ENCODE assay signal across 39 cellular contexts in genomic region chr11:134173296-134173695, GRCh38.
"Had no signal": no experiment of that assay in that cellular context is flagged by ENCODE, and none has a peak within 500 bp of the region (broad histone marks: within the 10 kb centered on the region; RNA-seq: fewer than 3 reads in every experiment).

No MANE protein-coding gene starts in this region.

- H3K27me3 ChIP-seq: adrenal gland, ascending aorta, body of pancreas, brain microvascular endothelial cell, breast epithelium, cardiac muscle cell had no signal

- H3K27ac ChIP-seq: adrenal gland, ascending aorta, body of pancreas, brain microvascular endothelial cell, breast epithelium, cardiac muscle cell had no signal

- H3K4me3 ChIP-seq: adrenal gland, ascending aorta, body of pancreas, breast epithelium, cardiac muscle cell had no signal

- H3K4me3 Mint-ChIP-seq: activated naive CD4-positive, alpha-beta T cell treated with anti-CD3 and anti-CD28 coated beads for 36 hours; activated naive CD4-positive, alpha-beta T cell treated with anti-CD3 and anti-CD28 coated beads, Interleukin-2, amount 10 ng/mL, durations not matched to agents 7 days and 5 days; activated naive CD4-positive, alpha-beta T cell treated with anti-CD3 and anti-CD28 coated beads, Interleukin-2, amount 50 U/mL, for 24 hours; activated naive CD8-positive, alpha-beta T cell; activated naive CD8-positive, alpha-beta T cell treated with anti-CD3 and anti-CD28 coated beads for 36 hours; activated naive CD8-positive, alpha-beta T cell treated with anti-CD3 and anti-CD28 coated beads, Interleukin-2, amount 10 ng/mL, durations not matched to agents 7 days and 5 days; activated naive CD8-positive, alpha-beta T cell treated with anti-CD3 and anti-CD28 coated beads, Interleukin-2, amount 50 U/mL, for 24 hours; activated T-cell treated with anti-CD3 and anti-CD28 coated beads, Interleukin-2, amount 50 U/mL, for 24 hours; activated T-cell treated with anti-CD3 and anti-CD28 coated beads, Interleukin-2, amount 50 U/mL, for 4 hours; activated T-cell treated with anti-CD3 and anti-CD28 coated beads, Interleukin-2, amount 50 U/mL, for 72 hours; activated T-helper 1 cell treated with anti-CD3 and anti-CD28 coated beads, Interleukin-12 subunit alpha, Interleukin-12 subunit beta, Interleukin-2, Interleukin-4 antibody, amounts not matched to agents 30 ng/mL and 10 ng/mL and 1 ng/mL, durations not matched to agents 14 hours and 24 hours and 36 hours; activated T-helper 17 cell treated with anti-CD3 and anti-CD28 coated beads, Interleukin-2, amount 50 U/mL, for 72 hours; brain; central memory CD8-positive, alpha-beta T cell had no signal

- H3K27me3 Mint-ChIP-seq: activated naive CD4-positive, alpha-beta T cell treated with anti-CD3 and anti-CD28 coated beads, Interleukin-2, amount 10 ng/mL, durations not matched to agents 7 days and 5 days; activated naive CD4-positive, alpha-beta T cell treated with anti-CD3 and anti-CD28 coated beads, Interleukin-2, amount 50 U/mL, for 24 hours; activated naive CD8-positive, alpha-beta T cell; activated naive CD8-positive, alpha-beta T cell treated with anti-CD3 and anti-CD28 coated beads for 36 hours; activated naive CD8-positive, alpha-beta T cell treated with anti-CD3 and anti-CD28 coated beads, Interleukin-2, amount 10 ng/mL, durations not matched to agents 7 days and 5 days; activated naive CD8-positive, alpha-beta T cell treated with anti-CD3 and anti-CD28 coated beads, Interleukin-2, amount 50 U/mL, for 24 hours; activated T-cell treated with anti-CD3 and anti-CD28 coated beads, Interleukin-2, amount 50 U/mL, for 24 hours; activated T-helper 17 cell treated with anti-CD3 and anti-CD28 coated beads, Interleukin-2, amount 50 U/mL, for 72 hours; central memory CD8-positive, alpha-beta T cell had no signal

- H3K4me1 ChIP-seq: adrenal gland, body of pancreas, breast epithelium had no signal

- FAIRE-seq: astrocyte had no signal

- DNase-seq: activated effector memory CD4-positive, alpha-beta T cell treated with anti-CD3 and anti-CD28 coated beads, Interleukin-2, amount 50 U/mL, for 16 hours; activated effector memory CD4-positive, alpha-beta T cell treated with Interleukin-2 at 50 U/mL for 16 hours; activated gamma-delta T cell; activated gamma-delta T cell treated with Interleukin-2 at 50 U/mL for 16 hours; activated naive CD4-positive, alpha-beta T cell; activated naive CD4-positive, alpha-beta T cell treated with anti-CD3 and anti-CD28 coated beads for 36 hours; activated naive CD4-positive, alpha-beta T cell treated with anti-CD3 and anti-CD28 coated beads, Interleukin-2, amount 10 ng/mL, durations not matched to agents 7 days and 5 days; activated naive CD4-positive, alpha-beta T cell treated with anti-CD3 and anti-CD28 coated beads, Interleukin-2, amount 50 U/mL, for 16 hours; activated naive CD4-positive, alpha-beta T cell treated with Interleukin-2 at 50 U/mL for 16 hours; activated naive CD8-positive, alpha-beta T cell treated with anti-CD3 and anti-CD28 coated beads for 36 hours; activated naive CD8-positive, alpha-beta T cell treated with anti-CD3 and anti-CD28 coated beads, Interleukin-2, amount 10 ng/mL, durations not matched to agents 7 days and 5 days; activated naive CD8-positive, alpha-beta T cell treated with anti-CD3 and anti-CD28 coated beads, Interleukin-2, amount 50 U/mL, for 24 hours; activated T-cell treated with anti-CD3 and anti-CD28 coated beads for 4 hours; activated T-cell treated with anti-CD3 and anti-CD28 coated beads, Interleukin-2, amount 50 U/mL, for 1 hour; activated T-cell treated with anti-CD3 and anti-CD28 coated beads, Interleukin-2, amount 50 U/mL, for 24 hours; activated T-cell treated with anti-CD3 and anti-CD28 coated beads, Interleukin-2, amount 50 U/mL, for 4 hours; activated T-cell treated with anti-CD3 and anti-CD28 coated beads, Interleukin-2, amount 50 U/mL, for 48 hours; activated T-cell treated with anti-CD3 and anti-CD28 coated beads, Interleukin-2, amount 50 U/mL, for 72 hours; adrenal gland; amniotic stem cell; amygdala; anterior cingulate cortex; body of pancreas; brain microvascular endothelial cell; caudate nucleus; central memory CD4-positive, alpha-beta T cell; cerebellar nuclear complex had no signal

- H3K9me3 ChIP-seq: adrenal gland, ascending aorta, body of pancreas, breast epithelium had no signal

- H3K27ac Mint-ChIP-seq: activated naive CD4-positive, alpha-beta T cell treated with anti-CD3 and anti-CD28 coated beads for 36 hours; activated naive CD4-positive, alpha-beta T cell treated with anti-CD3 and anti-CD28 coated beads, Interleukin-2, amount 10 ng/mL, durations not matched to agents 7 days and 5 days; activated naive CD4-positive, alpha-beta T cell treated with anti-CD3 and anti-CD28 coated beads, Interleukin-2, amount 50 U/mL, for 24 hours; activated naive CD8-positive, alpha-beta T cell; activated naive CD8-positive, alpha-beta T cell treated with anti-CD3 and anti-CD28 coated beads for 36 hours; activated naive CD8-positive, alpha-beta T cell treated with anti-CD3 and anti-CD28 coated beads, Interleukin-2, amount 10 ng/mL, durations not matched to agents 7 days and 5 days; activated naive CD8-positive, alpha-beta T cell treated with anti-CD3 and anti-CD28 coated beads, Interleukin-2, amount 50 U/mL, for 24 hours; activated T-cell treated with anti-CD3 and anti-CD28 coated beads, Interleukin-2, amount 50 U/mL, for 24 hours; activated T-cell treated with anti-CD3 and anti-CD28 coated beads, Interleukin-2, amount 50 U/mL, for 72 hours; activated T-helper 1 cell treated with anti-CD3 and anti-CD28 coated beads, Interleukin-12 subunit alpha, Interleukin-12 subunit beta, Interleukin-2, Interleukin-4 antibody, amounts not matched to agents 30 ng/mL and 10 ng/mL and 1 ng/mL, durations not matched to agents 14 hours and 24 hours and 36 hours; activated T-helper 17 cell treated with anti-CD3 and anti-CD28 coated beads, Interleukin-2, amount 50 U/mL, for 72 hours; activated T-helper 2 cell treated with anti-CD3 and anti-CD28 coated beads, Interferon-gamma antibody, Interleukin-2, Interleukin-4, amounts not matched to agents 10 μg/mL and 5 μg/mL and 100 μg/mL, durations not matched to agents 14 hours and 24 hours and 36 hours; brain had no signal

- ATAC-seq: activated naive CD4-positive, alpha-beta T cell treated with anti-CD3 and anti-CD28 coated beads, Interleukin-2, amount 50 U/mL, for 72 hours; activated naive CD8-positive, alpha-beta T cell treated with anti-CD3 and anti-CD28 coated beads, Interleukin-2, amount 50 U/mL, for 24 hours; activated T-cell treated with anti-CD3 and anti-CD28 coated beads, Interleukin-2, amount 50 U/mL, for 4 hours; activated T-cell treated with anti-CD3 and anti-CD28 coated beads, Interleukin-2, amount 50 U/mL, for 72 hours; activated T-helper 17 cell treated with anti-CD3 and anti-CD28 coated beads, Interleukin-2, amount 50 U/mL, for 72 hours; body of pancreas had no signal

- H3K4me1 Mint-ChIP-seq: activated naive CD4-positive, alpha-beta T cell treated with anti-CD3 and anti-CD28 coated beads, Interleukin-2, amount 10 ng/mL, durations not matched to agents 7 days and 5 days; activated naive CD4-positive, alpha-beta T cell treated with anti-CD3 and anti-CD28 coated beads, Interleukin-2, amount 50 U/mL, for 24 hours; activated naive CD8-positive, alpha-beta T cell treated with anti-CD3 and anti-CD28 coated beads for 36 hours; activated naive CD8-positive, alpha-beta T cell treated with anti-CD3 and anti-CD28 coated beads, Interleukin-2, amount 10 ng/mL, durations not matched to agents 7 days and 5 days; activated naive CD8-positive, alpha-beta T cell treated with anti-CD3 and anti-CD28 coated beads, Interleukin-2, amount 50 U/mL, for 24 hours; activated T-helper 17 cell treated with anti-CD3 and anti-CD28 coated beads, Interleukin-2, amount 50 U/mL, for 72 hours; brain; central memory CD8-positive, alpha-beta T cell had no signal

- H3K9me3 Mint-ChIP-seq: activated naive CD4-positive, alpha-beta T cell treated with anti-CD3 and anti-CD28 coated beads for 36 hours; activated naive CD4-positive, alpha-beta T cell treated with anti-CD3 and anti-CD28 coated beads, Interleukin-2, amount 10 ng/mL, durations not matched to agents 7 days and 5 days; activated naive CD4-positive, alpha-beta T cell treated with anti-CD3 and anti-CD28 coated beads, Interleukin-2, amount 50 U/mL, for 24 hours; activated naive CD4-positive, alpha-beta T cell treated with anti-CD3 and anti-CD28 coated beads, Interleukin-2, amount 50 U/mL, for 72 hours; activated naive CD8-positive, alpha-beta T cell treated with anti-CD3 and anti-CD28 coated beads for 36 hours; activated naive CD8-positive, alpha-beta T cell treated with anti-CD3 and anti-CD28 coated beads, Interleukin-2, amount 10 ng/mL, durations not matched to agents 7 days and 5 days; activated naive CD8-positive, alpha-beta T cell treated with anti-CD3 and anti-CD28 coated beads, Interleukin-2, amount 50 U/mL, for 24 hours; activated T-cell treated with anti-CD3 and anti-CD28 coated beads, Interleukin-2, amount 50 U/mL, for 24 hours; activated T-cell treated with anti-CD3 and anti-CD28 coated beads, Interleukin-2, amount 50 U/mL, for 4 hours; activated T-cell treated with anti-CD3 and anti-CD28 coated beads, Interleukin-2, amount 50 U/mL, for 72 hours; activated T-helper 1 cell treated with anti-CD3 and anti-CD28 coated beads, Interleukin-12 subunit alpha, Interleukin-12 subunit beta, Interleukin-2, Interleukin-4 antibody, amounts not matched to agents 30 ng/mL and 10 ng/mL and 1 ng/mL, durations not matched to agents 14 hours and 24 hours and 36 hours; activated T-helper 17 cell treated with anti-CD3 and anti-CD28 coated beads, Interleukin-2, amount 50 U/mL, for 72 hours; activated T-helper 2 cell treated with anti-CD3 and anti-CD28 coated beads, Interferon-gamma antibody, Interleukin-2, Interleukin-4, amounts not matched to agents 10 μg/mL and 5 μg/mL and 100 μg/mL, durations not matched to agents 14 hours and 24 hours and 36 hours; brain; central memory CD8-positive, alpha-beta T cell had no signal
